Comparison of ENCODE assay signal across 11 cellular contexts in the genomic region with DNA sequence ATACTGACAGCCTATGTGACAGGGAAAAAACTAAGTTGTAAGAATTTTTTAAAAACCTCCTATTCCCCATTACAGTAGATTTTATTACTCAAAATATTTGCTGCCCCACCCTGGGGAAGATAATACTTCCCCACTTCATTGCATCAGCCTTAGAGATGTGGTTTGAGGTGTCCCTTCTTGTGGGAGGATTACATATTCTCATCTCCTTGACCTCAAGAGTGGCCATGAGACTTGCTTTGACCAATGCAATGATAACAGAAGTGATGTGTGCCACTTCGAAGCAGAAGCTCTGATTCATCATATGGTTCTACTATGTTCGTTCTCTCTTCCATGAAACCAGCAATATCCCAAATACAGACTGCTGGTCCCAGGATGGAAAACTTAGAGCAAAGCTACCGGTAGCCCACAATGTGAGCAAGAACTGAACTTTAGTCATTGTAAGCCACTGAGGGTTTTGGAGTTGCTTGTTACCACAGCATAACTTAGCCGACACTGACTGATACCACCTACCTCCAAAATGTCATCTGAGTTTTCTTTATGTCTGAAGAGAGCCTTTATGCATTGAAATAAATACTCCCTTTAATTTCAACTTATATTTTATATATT.
DNase-seq lines count a peak whose midpoint lies in the region; ATAC-seq and TF ChIP-seq lines count a peak whose summit lies in the region.
"Had no signal": no experiment of that assay in that cellular context is flagged by ENCODE, and none has a peak within 500 bp of the region (broad histone marks: within the 10 kb centered on the region; RNA-seq: fewer than 3 reads in every experiment).

No MANE protein-coding gene starts in this region.

- H3K27ac ChIP-seq in right cardiac atrium (ENCODE audit: low read length) (no peak overlapping the region), suprapubic skin (no peak overlapping the region)

- no peak overlapping the region for H3K4me3 ChIP-seq in right cardiac atrium (ENCODE audit: low read length)
- no peak overlapping the region for H3K4me3 ChIP-seq in suprapubic skin
- H3K4me3 ChIP-seq: neural progenitor cell had no signal

- no peak for TF ChIP-seq CTCF in suprapubic skin (IDR thresholded peaks at IDR 0.05)

- DNase-seq in AML-193 (lab: John Stamatoyannopoulos, UW) (peak; percentile 75 to 76), OCI-M1 (lab: John Stamatoyannopoulos, UW) (peak; percentile 80), right cardiac atrium (no peak), AG08396 (ENCODE audit: low spot score) (no peak), middle frontal gyrus (ENCODE audit: extremely low spot score, low spot score) (no peak), suprapubic skin (ENCODE audit: low spot score in 2 of 2) (no peak)
- DNase-seq: activated CD4-positive, alpha-beta T cell treated with anti-CD3 and anti-CD28 coated beads, Interleukin-2, amount 10 ng/mL, durations not matched to agents 7 days and 5 days; NCI-H1436 treated with DMSO at 0.1 percent for 48 hours had no signal

- WGBS in right cardiac atrium = 91% methylated on average over 4 of the region's 4 CpGs
- 85% methylated on average over 4 of the region's 4 CpGs for WGBS in suprapubic skin

- no peaks in the 10 kb centered on the region for H3K36me3 ChIP-seq in suprapubic skin
- H3K36me3 ChIP-seq: neural progenitor cell had no signal

- H3K9me3 ChIP-seq in right cardiac atrium (ENCODE audit: control insufficient read depth, low read length) = no peaks in the 10 kb centered on the region
- no peaks in the 10 kb centered on the region for H3K9me3 ChIP-seq in suprapubic skin

- H3K4me1 ChIP-seq in right cardiac atrium (ENCODE audit: control insufficient read depth, insufficient read depth, low read length) (no peaks in the 10 kb centered on the region), suprapubic skin (peaks cover 10% of the 10 kb centered on the region)

- no peaks in the 10 kb centered on the region for H3K27me3 ChIP-seq in right cardiac atrium (ENCODE audit: control insufficient read depth, insufficient read depth)
- H3K27me3 ChIP-seq in suprapubic skin = no peaks in the 10 kb centered on the region
- H3K27me3 ChIP-seq: neural progenitor cell had no signal

- TF ChIP-seq POLR2A in suprapubic skin (IDR thresholded peaks at IDR 0.05) = no peak

- ATAC-seq in GM18867 (IDR thresholded peaks at IDR 0.05; ENCODE audit: unreplicated experiment) (peak; percentile 29), right cardiac atrium (peak; percentile 48 to 57), HG03571 (IDR thresholded peaks at IDR 0.05; ENCODE audit: unreplicated experiment) (no peak)

- no peak for TF ChIP-seq EP300 in suprapubic skin (IDR thresholded peaks at IDR 0.05)

- intact Hi-C loops in right cardiac atrium (cut with DNase I) = no loop called here

Comparison
In these comparisons a context has a peak if more than half of its experiments do, and no peak if none do; other contexts are left out.
1. DNase-seq: peak in AML-193 (2 of 2) and OCI-M1 (single experiment); none in right cardiac atrium (0 of 3), AG08396 (single experiment), middle frontal gyrus (single experiment) and suprapubic skin (0 of 2).